In the genomic region with DNA sequence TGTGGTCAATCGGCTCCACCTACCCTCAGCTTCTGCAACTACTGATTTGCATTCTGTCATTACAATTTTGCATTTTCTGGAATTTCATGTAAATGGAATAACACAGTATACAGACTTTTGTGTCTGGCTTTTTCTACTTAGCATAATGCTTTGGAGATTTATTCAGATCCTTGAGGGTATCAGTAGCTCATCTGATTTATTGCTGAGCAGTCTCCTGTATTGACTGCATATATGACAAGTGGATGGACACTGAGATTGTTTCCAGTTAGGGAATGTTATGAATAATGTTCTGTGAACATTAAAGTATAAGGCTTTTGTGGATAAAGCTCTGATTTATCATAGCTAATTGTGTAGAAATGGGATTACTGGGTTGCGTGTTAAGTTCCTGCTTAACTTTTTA, we compare ENCODE assay signal across 25 cellular contexts.
"Had no signal": no experiment of that assay in that cellular context is flagged by ENCODE, and none has a peak within 500 bp of the region (broad histone marks: within the 10 kb centered on the region; RNA-seq: fewer than 3 reads in every experiment).

No MANE protein-coding gene starts in this region.

- DNase-seq: activated CD4-positive, alpha-beta T cell treated with anti-CD3 and anti-CD28 coated beads, Interleukin-2, amount 10 ng/mL, durations not matched to agents 7 days and 5 days; activated CD4-positive, CD25-positive, alpha-beta regulatory T cell treated with anti-CD3 and anti-CD28 coated beads, Interleukin-2, amount 50 U/mL, for 72 hours; activated CD8-positive, alpha-beta memory T cell treated with anti-CD3 and anti-CD28 coated beads, Interleukin-2, amount 10 ng/mL, durations not matched to agents 7 days and 5 days; activated CD8-positive, alpha-beta T cell treated with anti-CD3 and anti-CD28 coated beads for 36 hours; activated effector memory CD4-positive, alpha-beta T cell treated with anti-CD3 and anti-CD28 coated beads, Interleukin-2, amount 50 U/mL, for 16 hours; activated naive CD4-positive, alpha-beta T cell treated with anti-CD3 and anti-CD28 coated beads, Interleukin-2, amount 50 U/mL, for 16 hours; activated naive CD8-positive, alpha-beta T cell treated with anti-CD3 and anti-CD28 coated beads, Interleukin-2, amount 50 U/mL, for 24 hours; activated T-cell treated with anti-CD3 and anti-CD28 coated beads for 4 hours; anterior cingulate cortex; body of pancreas; dermis blood vessel endothelial cell; effector memory CD4-positive, alpha-beta T cell; glutamatergic neuron; immature natural killer cell; kidney glomerular epithelial cell; left ventricle myocardium inferior; naive thymus-derived CD8-positive, alpha-beta T cell; spleen; stimulated activated CD4-positive, alpha-beta T cell treated with anti-CD3 and anti-CD28 coated beads, Interleukin-4, amount 100 ng/mL, for 1 hour; stimulated activated naive CD4-positive, alpha-beta T cell treated with Interleukin-2 at 50 U/mL for 16 hours; WERI-Rb-1 had no signal

- H3K27ac ChIP-seq: body of pancreas, cardiac muscle cell, hepatocyte, left ventricle myocardium inferior, right atrium auricular region, spleen, WERI-Rb-1 had no signal

- H3K4me3 ChIP-seq: body of pancreas, cardiac muscle cell, hepatocyte, left ventricle myocardium inferior, right atrium auricular region, spleen, tibial nerve had no signal
